ENCODE assay signal across 19 cellular contexts in genomic region chr13:110440946-110441731, GRCh38.
DNase-seq lines count a peak whose midpoint lies in the region; ATAC-seq and TF ChIP-seq lines count a peak whose summit lies in the region.
"Had no signal": no experiment of that assay in that cellular context is flagged by ENCODE, and none has a peak within 500 bp of the region (broad histone marks: within the 10 kb centered on the region; RNA-seq: fewer than 3 reads in every experiment).

No MANE protein-coding gene starts in this region.

- no peaks in the 10 kb centered on the region for H3K9me3 Mint-ChIP-seq in nephron
- no peaks in the 10 kb centered on the region for H3K9me3 Mint-ChIP-seq in activated CD4-positive, alpha-beta memory T cell treated with anti-CD3 and anti-CD28 coated beads, Interleukin-2, amount 10 ng/mL, durations not matched to agents 7 days and 5 days
- H3K9me3 Mint-ChIP-seq: CD8-positive, alpha-beta memory T cell had no signal

- peaks cover 63% of the 10 kb centered on the region for H3K36me3 Mint-ChIP-seq in nephron (ENCODE audit: low read depth)
- no peaks in the 10 kb centered on the region for H3K36me3 Mint-ChIP-seq in activated CD4-positive, alpha-beta memory T cell treated with anti-CD3 and anti-CD28 coated beads, Interleukin-2, amount 10 ng/mL, durations not matched to agents 7 days and 5 days (ENCODE audit: low read depth)
- H3K36me3 Mint-ChIP-seq: CD8-positive, alpha-beta memory T cell had no signal

- H3F3A ChIP-seq in smooth muscle cell (ENCODE audit: low read depth), result peaks cover 85% of the 10 kb centered on the region

- H3K27ac ChIP-seq in ascending aorta (peak overlapping the region; percentile 8 to 19), fibroblast of lung (ENCODE audit: insufficient read depth, low read length) (peak overlapping the region; percentile 16), smooth muscle cell (ENCODE audit: low read depth) (peak overlapping the region; percentile 44)
- H3K27ac ChIP-seq: C4-2B, PC-9 had no signal

- H3K4me1 ChIP-seq in ascending aorta, result peaks cover 0 to 17% of the 10 kb centered on the region in 2 donors
- H3K4me1 ChIP-seq in fibroblast of lung (ENCODE audit: control insufficient read depth, extremely low read depth, insufficient read depth, low read length), result peaks cover 19% of the 10 kb centered on the region
- no peaks in the 10 kb centered on the region for H3K4me1 ChIP-seq in smooth muscle cell (ENCODE audit: low read depth)

- H3K4me1 Mint-ChIP-seq in nephron, result peaks cover 15% of the 10 kb centered on the region
- no peaks in the 10 kb centered on the region for H3K4me1 Mint-ChIP-seq in activated CD4-positive, alpha-beta memory T cell treated with anti-CD3 and anti-CD28 coated beads, Interleukin-2, amount 10 ng/mL, durations not matched to agents 7 days and 5 days
- H3K4me1 Mint-ChIP-seq: CD8-positive, alpha-beta memory T cell had no signal

- WGBS in smooth muscle cell (ENCODE audit: low lambda C conversion rate), result 92% methylated on average over 17 of the region's 17 CpGs

- H4K20me1 ChIP-seq in fibroblast of lung (ENCODE audit: control insufficient read depth, extremely low read depth, insufficient read depth, low read length), result no peaks in the 10 kb centered on the region
- H4K20me1 ChIP-seq in smooth muscle cell (ENCODE audit: low read depth), result peaks cover 18% of the 10 kb centered on the region

- DNase-seq in ascending aorta (ENCODE audit: low spot score in 2 of 2) (peak in 1 of 2 donors; percentile 50), fibroblast of lung (ENCODE audit: low read depth in 2 of 2) (no peak), smooth muscle cell (lab: John Stamatoyannopoulos, UW; ENCODE audit: unreplicated experiment) (no peak), cerebellum (ENCODE audit: low spot score) (no peak), SHP77 treated with DMSO at 0.1 percent for 48 hours (lab: John Stamatoyannopoulos, UW) (no peak)
- no peak for DNase-seq in activated CD4-positive, alpha-beta memory T cell treated with anti-CD3 and anti-CD28 coated beads, Interleukin-2, amount 10 ng/mL, durations not matched to agents 7 days and 5 days
- DNase-seq: CD8-positive, alpha-beta memory T cell; GDM1; KBM-7; MM.1S; NCI-H1048; NCI-H2107; NCI-H446 treated with DMSO at 0.1 percent for 48 hours; PC-9; RPMI8226; SIG-M5 had no signal

- no peaks in the 10 kb centered on the region for H3K27me3 ChIP-seq in ascending aorta
- no peaks in the 10 kb centered on the region for H3K27me3 ChIP-seq in fibroblast of lung (ENCODE audit: control insufficient read depth, insufficient read depth, low read length)
- no peaks in the 10 kb centered on the region for H3K27me3 ChIP-seq in smooth muscle cell (ENCODE audit: low read depth)

- peak overlapping the region in 2 of 3 experiments; percentile 89 to 97 for H3K27ac Mint-ChIP-seq in nephron
- no peak overlapping the region for H3K27ac Mint-ChIP-seq in activated CD4-positive, alpha-beta memory T cell treated with anti-CD3 and anti-CD28 coated beads, Interleukin-2, amount 10 ng/mL, durations not matched to agents 7 days and 5 days
- H3K27ac Mint-ChIP-seq: CD8-positive, alpha-beta memory T cell had no signal

- H3K9me3 ChIP-seq in ascending aorta (no peaks in the 10 kb centered on the region), fibroblast of lung (ENCODE audit: control insufficient read depth, insufficient read depth, low read depth, low read length) (no peaks in the 10 kb centered on the region), smooth muscle cell (replicated peaks; ENCODE audit: low read depth) (no peaks in the 10 kb centered on the region)

- H2AFZ ChIP-seq in fibroblast of lung (ENCODE audit: low read length), result no peak overlapping the region
- no peak overlapping the region for H2AFZ ChIP-seq in smooth muscle cell (ENCODE audit: low read depth)
- H2AFZ ChIP-seq: PC-9 had no signal

- no peaks in the 10 kb centered on the region for H3K27me3 Mint-ChIP-seq in nephron (ENCODE audit: low read depth)
- peaks cover 18% of the 10 kb centered on the region for H3K27me3 Mint-ChIP-seq in activated CD4-positive, alpha-beta memory T cell treated with anti-CD3 and anti-CD28 coated beads, Interleukin-2, amount 10 ng/mL, durations not matched to agents 7 days and 5 days

- H3K79me2 ChIP-seq in fibroblast of lung (ENCODE audit: control insufficient read depth, insufficient read depth, low read length) (no peaks in the 10 kb centered on the region), smooth muscle cell (ENCODE audit: low read depth) (peaks cover 9% of the 10 kb centered on the region)

- ATAC-seq in GM19397 (IDR thresholded peaks at IDR 0.05; ENCODE audit: unreplicated experiment), result no peak

- H3K9ac ChIP-seq in fibroblast of lung (ENCODE audit: insufficient read depth, low read length) (no peak overlapping the region), smooth muscle cell (ENCODE audit: low read depth) (no peak overlapping the region)

- intact Hi-C loops in ascending aorta (cut with DNase I), result no loop called here

- CTCF ChIA-PET in activated CD4-positive, alpha-beta memory T cell treated with anti-CD3 and anti-CD28 coated beads, Interleukin-2, amount 10 ng/mL, durations not matched to agents 7 days and 5 days (lab: Charles Lee), result no interaction called here

- H3K4me2 ChIP-seq in fibroblast of lung (ENCODE audit: extremely low read depth, insufficient read depth, low read length) (no peak overlapping the region), smooth muscle cell (no peak overlapping the region)
- H3K4me2 ChIP-seq: PC-9 had no signal

- POLR2A ChIA-PET in activated CD4-positive, alpha-beta memory T cell treated with anti-CD3 and anti-CD28 coated beads, Interleukin-2, amount 10 ng/mL, durations not matched to agents 7 days and 5 days (lab: Charles Lee), result no interaction called here

- no peak overlapping the region for H3K4me3 ChIP-seq in ascending aorta
- H3K4me3 ChIP-seq in fibroblast of lung (replicated peaks in 1 of 4; ENCODE audit: control extremely low read depth in 1 of 4, insufficient read depth in 1 of 4, low read depth in 3 of 4, low read length in 4 of 4), result no peak overlapping the region
- H3K4me3 ChIP-seq in smooth muscle cell, result no peak overlapping the region
- H3K4me3 ChIP-seq: PC-9 had no signal

- no peak overlapping the region for H3K4me3 Mint-ChIP-seq in nephron
- no peak overlapping the region for H3K4me3 Mint-ChIP-seq in activated CD4-positive, alpha-beta memory T cell treated with anti-CD3 and anti-CD28 coated beads, Interleukin-2, amount 10 ng/mL, durations not matched to agents 7 days and 5 days
- H3K4me3 Mint-ChIP-seq: CD8-positive, alpha-beta memory T cell had no signal

- TF ChIP-seq CTCF in ascending aorta (IDR thresholded peaks at IDR 0.05) (no peak), fibroblast of lung (conservative IDR thresholded peaks at IDR 0.05 in 1 of 2, IDR thresholded peaks at IDR 0.05 in 1 of 2; ENCODE audit: low read depth in 1 of 2, low read length in 2 of 2) (no peak), nephron (IDR thresholded peaks at IDR 0.05; ENCODE audit: unreplicated experiment in 3 of 3) (no peak), smooth muscle cell (IDR thresholded peaks at IDR 0.05; ENCODE audit: borderline replicate concordance, insufficient read depth, poor library complexity, severe bottlenecking) (no peak)

- H3K36me3 ChIP-seq in ascending aorta (peaks cover 75 to 76% of the 10 kb centered on the region in 2 donors), fibroblast of lung (ENCODE audit: control insufficient read depth, insufficient read depth, low read length) (peaks cover 8% of the 10 kb centered on the region), smooth muscle cell (ENCODE audit: low read depth) (peaks cover 41% of the 10 kb centered on the region)
